ENCODE assay signal across 16 cellular contexts in the genomic region with DNA sequence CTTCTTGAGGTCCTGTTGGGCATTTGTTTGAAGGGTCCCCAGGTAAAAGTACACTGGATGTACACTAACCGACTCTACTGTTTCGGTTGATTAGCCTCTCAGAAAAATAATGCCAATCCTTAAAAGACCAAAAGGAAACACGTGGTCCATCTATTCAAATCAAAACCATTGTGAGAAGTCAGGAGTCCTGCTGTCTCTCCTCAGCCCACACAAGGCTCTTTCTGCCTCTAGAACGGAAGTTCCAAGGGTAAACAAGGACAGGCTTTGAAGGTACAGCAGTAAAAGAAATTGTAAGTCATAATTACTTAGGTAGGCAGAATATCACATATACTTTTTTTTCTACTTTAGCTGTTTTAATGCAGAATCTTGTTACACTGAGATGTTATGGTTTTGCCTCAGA.
A peak's percentile ranks its signal among the peaks of the same experiment; 100 is the strongest.
DNase-seq lines count a peak whose midpoint lies in the region; ATAC-seq lines count a peak whose summit lies in the region.
"Had no signal": no experiment of that assay in that cellular context is flagged by ENCODE, and none has a peak within 500 bp of the region (broad histone marks: within the 10 kb centered on the region; RNA-seq: fewer than 3 reads in every experiment).

No MANE protein-coding gene starts in this region.

- H3K18ac ChIP-seq in trophoblast cell (ENCODE audit: low read length): no peak overlapping the region

- H2BK12ac ChIP-seq in trophoblast cell (ENCODE audit: low read length): no peak overlapping the region

- H2BK5ac ChIP-seq in trophoblast cell (ENCODE audit: low read depth, low read length, poor library complexity): no peak overlapping the region

- no peaks in the 10 kb centered on the region for H3K27me3 ChIP-seq in BLaER1 treated with 17β-estradiol and CSF1 and Interleukin-3, amounts not matched to agents 10 nM and 100 nM
- H3K27me3 ChIP-seq in trophoblast cell (ENCODE audit: insufficient read depth, low read length): no peaks in the 10 kb centered on the region

- peaks cover 0 to 4% (median 0%) of the 10 kb centered on the region in 11 experiments; a peak in 2 of 22 replicates for H3K9me3 ChIP-seq in BLaER1 treated with 17β-estradiol and CSF1 and Interleukin-3, amounts not matched to agents 10 nM and 100 nM (replicated peaks in 1 of 11)
- H3K9me3 ChIP-seq in trophoblast cell (ENCODE audit: insufficient read depth, low read depth, low read length): no peaks in the 10 kb centered on the region

- no peak overlapping the region for H2AK5ac ChIP-seq in trophoblast cell (ENCODE audit: low read length)

- no peak overlapping the region for H2AFZ ChIP-seq in trophoblast cell (ENCODE audit: insufficient read depth, low read length, poor library complexity)

- H4K20me1 ChIP-seq in BLaER1 treated with 17β-estradiol and CSF1 and Interleukin-3, amounts not matched to agents 10 nM and 100 nM: no peaks in the 10 kb centered on the region

- no CpG with 5 or more reads among the region's 4 CpGs for WGBS in trophoblast cell (ENCODE audit: extremely low coverage, insufficient coverage, insufficient read length)

- H4K91ac ChIP-seq in trophoblast cell (ENCODE audit: low read depth, low read length): no peak overlapping the region

- no peak overlapping the region for H4K12ac ChIP-seq in trophoblast cell (ENCODE audit: low read depth, low read length)

- H3K14ac ChIP-seq in trophoblast cell (ENCODE audit: low read length): no peak overlapping the region

- no peak overlapping the region for H2BK120ac ChIP-seq in trophoblast cell (ENCODE audit: insufficient read depth, low read length, poor library complexity)

- ATAC-seq in GM19324 (IDR thresholded peaks at IDR 0.05; ENCODE audit: low FRiP score, unreplicated experiment) (peak; percentile 55), HG02642 (IDR thresholded peaks at IDR 0.05; ENCODE audit: poor library complexity, unreplicated experiment) (peak; percentile 74), HG03571 (IDR thresholded peaks at IDR 0.05; ENCODE audit: unreplicated experiment) (peak; percentile 80)

- H3K4ac ChIP-seq in trophoblast cell (ENCODE audit: low read depth, low read length): no peak overlapping the region

- H3K23ac ChIP-seq in trophoblast cell (ENCODE audit: low read length): no peak overlapping the region

- H4K8ac ChIP-seq in trophoblast cell (ENCODE audit: low read depth, low read length): no peak overlapping the region

- H3K79me1 ChIP-seq in trophoblast cell (ENCODE audit: low read length): no peaks in the 10 kb centered on the region

- peak overlapping the region in 2 of 10 experiments; percentile 29; a peak in 4 of 20 replicates for H3K4me3 ChIP-seq in BLaER1 treated with 17β-estradiol and CSF1 and Interleukin-3, amounts not matched to agents 10 nM and 100 nM
- no peak overlapping the region for H3K4me3 ChIP-seq in trophoblast cell (ENCODE audit: low read depth, low read length)

- DNase-seq in GM19238 (ENCODE audit: insufficient read length, low spot score): no peak
- no peak for DNase-seq in SW480 (ENCODE audit: low spot score)
- no peak for DNase-seq in trophoblast cell
- no peak for DNase-seq in DMS79 treated with DMSO at 0.1 percent for 48 hours (lab: John Stamatoyannopoulos, UW)
- DNase-seq: ACHN; activated CD4-positive, alpha-beta T cell treated with anti-CD3 and anti-CD28 coated beads for 4 hours; activated naive CD4-positive, alpha-beta T cell treated with Interleukin-2 at 50 U/mL for 16 hours; cerebellar nuclear complex; KG1; occipital lobe; SHP77 treated with DMSO at 0.1 percent for 48 hours; stimulated activated CD4-positive, alpha-beta T cell treated with anti-CD3 and anti-CD28 coated beads, Interleukin-4, amount 100 ng/mL, for 1 hour had no signal

- peaks cover 31 to 56% (median 45%) of the 10 kb centered on the region in 10 experiments for H3K4me1 ChIP-seq in BLaER1 treated with 17β-estradiol and CSF1 and Interleukin-3, amounts not matched to agents 10 nM and 100 nM
- H3K4me1 ChIP-seq in trophoblast cell (ENCODE audit: control insufficient read depth in 1 of 2, insufficient read depth in 2 of 2, low read length in 2 of 2): no peaks in the 10 kb centered on the region

- H3K79me2 ChIP-seq in trophoblast cell (ENCODE audit: control insufficient read depth, insufficient read depth, low read length, poor library complexity): no peaks in the 10 kb centered on the region

- peak overlapping the region in 10 of 11 experiments; percentile 50 to 79 (median 68); a peak in 20 of 22 replicates for H3K27ac ChIP-seq in BLaER1 treated with 17β-estradiol and CSF1 and Interleukin-3, amounts not matched to agents 10 nM and 100 nM
- H3K27ac ChIP-seq in trophoblast cell (ENCODE audit: low read depth, low read length): no peak overlapping the region

- H3K4me2 ChIP-seq in BLaER1 treated with 17β-estradiol and CSF1 and Interleukin-3, amounts not matched to agents 10 nM and 100 nM: peak overlapping the region; percentile 78 to 96 (median 86)
- no peak overlapping the region for H3K4me2 ChIP-seq in trophoblast cell (ENCODE audit: low read length)

- H3K36me3 ChIP-seq in BLaER1 treated with 17β-estradiol and CSF1 and Interleukin-3, amounts not matched to agents 10 nM and 100 nM: no peaks in the 10 kb centered on the region
- H3K36me3 ChIP-seq in trophoblast cell (ENCODE audit: control insufficient read depth in 1 of 2, insufficient read depth in 2 of 2, low read length in 2 of 2): no peaks in the 10 kb centered on the region

- H3K9ac ChIP-seq in BLaER1 treated with 17β-estradiol and CSF1 and Interleukin-3, amounts not matched to agents 10 nM and 100 nM: peak overlapping the region in 8 of 11 experiments; percentile 37 to 60 (median 46); a peak in 13 of 22 replicates
- H3K9ac ChIP-seq in trophoblast cell (ENCODE audit: low read length): no peak overlapping the region
